ENCODE assay signal across 13 cellular contexts in genomic region chr11:123056835-123057491, GRCh38. TPM values are rescaled to one million over a fixed set of nuclear protein-coding genes. Genes with fewer than 3 reads are reported as not detected.
A peak's percentile ranks its signal among the peaks of the same experiment; 100 is the strongest.
DNase-seq lines count a peak whose midpoint lies in the region; ATAC-seq, FAIRE-seq and TF ChIP-seq lines count a peak whose summit lies in the region.
"Had no signal": no experiment of that assay in that cellular context is flagged by ENCODE, and none has a peak within 500 bp of the region (broad histone marks: within the 10 kb centered on the region; RNA-seq: fewer than 3 reads in every experiment).

No MANE protein-coding gene starts in this region.

- H3K27me3 Mint-ChIP-seq in activated CD8-positive, alpha-beta memory T cell treated with anti-CD3 and anti-CD28 coated beads, Interleukin-2, amount 10 ng/mL, durations not matched to agents 7 days and 5 days = no peaks in the 10 kb centered on the region
- no peaks in the 10 kb centered on the region for H3K27me3 Mint-ChIP-seq in chondrocyte (ENCODE audit: low read depth)
- no peaks in the 10 kb centered on the region for H3K27me3 Mint-ChIP-seq in stimulated activated memory B cell treated with anti-CD40 and anti-IgM and Interleukin-4, amounts not matched to agents 10 μg/mL and 1 μg/mL and 100 μg/mL, for 72 hours

- no peak overlapping the region for H2AFZ ChIP-seq in OCI-LY7 (ENCODE audit: low read length)

- CTCF ChIA-PET in activated CD8-positive, alpha-beta memory T cell treated with anti-CD3 and anti-CD28 coated beads, Interleukin-2, amount 10 ng/mL, durations not matched to agents 7 days and 5 days (lab: Charles Lee) = interaction anchor here (0.6 to 5.8 kb wide), 11 partner anchors 12 to 424 kb away, joined by 3 to 58 read pairs (median 7); no protein-coding TSS in a partner anchor
- CTCF ChIA-PET in OCI-LY7 (lab: Charles Lee; ENCODE audit: unreplicated experiment) = no interaction called here

- TF ChIP-seq CTCF in OCI-LY7 (conservative IDR thresholded peaks at IDR 0.05; ENCODE audit: low read length) (no peak), chondrocyte (IDR thresholded peaks at IDR 0.05) (no peak)

- no peak for DNase-seq in activated CD8-positive, alpha-beta memory T cell treated with anti-CD3 and anti-CD28 coated beads, Interleukin-2, amount 10 ng/mL, durations not matched to agents 7 days and 5 days
- DNase-seq in activated CD8-positive, alpha-beta memory T cell treated with anti-CD3 and anti-CD28 coated beads, Interleukin-2, amount 50 U/mL, for 4 hours = no peak
- DNase-seq in OCI-LY7 (ENCODE audit: low spot score) (no peak), chondrocyte (ENCODE audit: low spot score) (no peak), NCI-H748 treated with DMSO at 0.1 percent for 48 hours (lab: John Stamatoyannopoulos, UW) (no peak), urothelium cell line (ENCODE audit: low spot score) (no peak)
- DNase-seq in effector CD8-positive, alpha-beta T cell (lab: John Stamatoyannopoulos, UW) = no peak
- DNase-seq: BE2C, NCI-H187 treated with DMSO at 0.1 percent for 48 hours had no signal

- peak overlapping the region; percentile 99 for H3K4me3 Mint-ChIP-seq in activated CD8-positive, alpha-beta memory T cell treated with anti-CD3 and anti-CD28 coated beads, Interleukin-2, amount 10 ng/mL, durations not matched to agents 7 days and 5 days
- H3K4me3 Mint-ChIP-seq in chondrocyte (ENCODE audit: unreplicated experiment) = peak overlapping the region; percentile 97
- peak overlapping the region; percentile 93 for H3K4me3 Mint-ChIP-seq in stimulated activated memory B cell treated with anti-CD40 and anti-IgM and Interleukin-4, amounts not matched to agents 10 μg/mL and 1 μg/mL and 100 μg/mL, for 72 hours

- peak overlapping the region; percentile 96 for H3K4me3 ChIP-seq in OCI-LY7 (ENCODE audit: low read depth, low read length, poor library complexity, severe bottlenecking)
- H3K4me3 ChIP-seq: esophagus muscularis mucosa had no signal

- peaks cover 51% of the 10 kb centered on the region for H4K20me1 ChIP-seq in OCI-LY7 (ENCODE audit: insufficient read depth, low read length)

- no peak for ATAC-seq in activated CD8-positive, alpha-beta memory T cell treated with anti-CD3 and anti-CD28 coated beads, Interleukin-2, amount 10 ng/mL, durations not matched to agents 7 days and 5 days
- no peak for ATAC-seq in stimulated activated memory B cell treated with anti-CD40 and anti-IgM and Interleukin-4, amounts not matched to agents 10 μg/mL and 1 μg/mL and 100 μg/mL, for 72 hours
- ATAC-seq: left lobe of liver had no signal

- H3K9me3 ChIP-seq in OCI-LY7 (ENCODE audit: low read length) = no peaks in the 10 kb centered on the region
- H3K9me3 ChIP-seq: BE2C, esophagus muscularis mucosa had no signal

- no TSS peak for BruUV-seq in OCI-LY7 (replicated peaks; lab: Mats Ljungman, UMichigan)

- H3K4me1 ChIP-seq in OCI-LY7 (ENCODE audit: insufficient read depth, low read length, poor library complexity, severe bottlenecking) = peaks cover 38% of the 10 kb centered on the region

- H3K9me3 Mint-ChIP-seq in activated CD8-positive, alpha-beta memory T cell treated with anti-CD3 and anti-CD28 coated beads, Interleukin-2, amount 10 ng/mL, durations not matched to agents 7 days and 5 days (ENCODE audit: low read depth) = no peaks in the 10 kb centered on the region
- H3K9me3 Mint-ChIP-seq in chondrocyte (ENCODE audit: low read depth) = no peaks in the 10 kb centered on the region
- H3K9me3 Mint-ChIP-seq in stimulated activated memory B cell treated with anti-CD40 and anti-IgM and Interleukin-4, amounts not matched to agents 10 μg/mL and 1 μg/mL and 100 μg/mL, for 72 hours = no peaks in the 10 kb centered on the region

- no peaks in the 10 kb centered on the region for H3K9me2 ChIP-seq in OCI-LY7 (ENCODE audit: insufficient read depth, low read length)

- peak overlapping the region; percentile 100 for H3K27ac Mint-ChIP-seq in activated CD8-positive, alpha-beta memory T cell treated with anti-CD3 and anti-CD28 coated beads, Interleukin-2, amount 10 ng/mL, durations not matched to agents 7 days and 5 days
- H3K27ac Mint-ChIP-seq in chondrocyte (ENCODE audit: unreplicated experiment) = peak overlapping the region; percentile 78
- H3K27ac Mint-ChIP-seq in stimulated activated memory B cell treated with anti-CD40 and anti-IgM and Interleukin-4, amounts not matched to agents 10 μg/mL and 1 μg/mL and 100 μg/mL, for 72 hours = peak overlapping the region; percentile 100

- H3K4me2 ChIP-seq in OCI-LY7 (ENCODE audit: low read length) = peak overlapping the region; percentile 94

- peak overlapping the region; percentile 48 for H3K27ac ChIP-seq in OCI-LY7 (ENCODE audit: low read depth, low read length, poor library complexity, severe bottlenecking)
- H3K27ac ChIP-seq: HL-60 had no signal

- intact Hi-C loops in OCI-LY7 (cut with micrococcal nuclease; ENCODE audit: unreplicated experiment) = no loop called here

- peaks cover 75% of the 10 kb centered on the region for H3K36me3 Mint-ChIP-seq in activated CD8-positive, alpha-beta memory T cell treated with anti-CD3 and anti-CD28 coated beads, Interleukin-2, amount 10 ng/mL, durations not matched to agents 7 days and 5 days
- peaks cover 60% of the 10 kb centered on the region for H3K36me3 Mint-ChIP-seq in chondrocyte (ENCODE audit: low read depth)
- peaks cover 63% of the 10 kb centered on the region for H3K36me3 Mint-ChIP-seq in stimulated activated memory B cell treated with anti-CD40 and anti-IgM and Interleukin-4, amounts not matched to agents 10 μg/mL and 1 μg/mL and 100 μg/mL, for 72 hours

- H3K79me2 ChIP-seq in OCI-LY7 (ENCODE audit: insufficient read depth, low read depth, low read length) = peaks cover 52% of the 10 kb centered on the region

- peaks cover 89% of the 10 kb centered on the region for H3K36me3 ChIP-seq in OCI-LY7 (ENCODE audit: insufficient read depth, low read length)

- peaks cover 54% of the 10 kb centered on the region for H3K4me1 Mint-ChIP-seq in activated CD8-positive, alpha-beta memory T cell treated with anti-CD3 and anti-CD28 coated beads, Interleukin-2, amount 10 ng/mL, durations not matched to agents 7 days and 5 days
- peaks cover 53% of the 10 kb centered on the region for H3K4me1 Mint-ChIP-seq in chondrocyte (ENCODE audit: low read depth)
- H3K4me1 Mint-ChIP-seq in stimulated activated memory B cell treated with anti-CD40 and anti-IgM and Interleukin-4, amounts not matched to agents 10 μg/mL and 1 μg/mL and 100 μg/mL, for 72 hours = peaks cover 69% of the 10 kb centered on the region

- POLR2A ChIA-PET in OCI-LY7 (lab: Charles Lee) = interaction anchor here (1.1 kb wide), 1 partner anchor 10 kb away, joined by 5 read pairs; no protein-coding TSS in a partner anchor

- no peak for FAIRE-seq in urothelium cell line (lab: Jason Lieb, UNC)

RNA-seq across cellular contexts. Expression of gene HSPA8, which starts 5.0 kb away (rescaled TPM):
- total RNA-seq in activated CD8-positive, alpha-beta memory T cell treated with anti-CD3 and anti-CD28 coated beads, Interleukin-2, amount 10 ng/mL, durations not matched to agents 7 days and 5 days = 1,000 to 10,000 TPM; 1,728 to 2,522 TPM
- total RNA-seq in OCI-LY7 (2014; rRNA removed; shearing (Covaris generic)) = 1,862 and 1,909 TPM in 2 replicates
- total RNA-seq in OCI-LY7 (2022) (490 and 1,029 TPM in 2 replicates), chondrocyte (1,112 to 1,153 TPM (median 1,138 TPM) in 3 replicates)
